ENCODE assay signal across 11 cellular contexts in genomic region chr3:49602877-49603411, GRCh38. TPM values are rescaled to one million over a fixed set of nuclear protein-coding genes. Genes with fewer than 3 reads are reported as not detected.
DNase-seq lines count a peak whose midpoint lies in the region; ATAC-seq and TF ChIP-seq lines count a peak whose summit lies in the region.
"Had no signal": no experiment of that assay in that cellular context is flagged by ENCODE, and none has a peak within 500 bp of the region (broad histone marks: within the 10 kb centered on the region; RNA-seq: fewer than 3 reads in every experiment).

No MANE protein-coding gene starts in this region.

- H3K4me3 ChIP-seq in colonic mucosa (no peak overlapping the region), heart left ventricle (no peak overlapping the region), gastrocnemius medialis (no peak overlapping the region)
- H3K4me3 ChIP-seq: hepatocyte, spleen had no signal

- H3K4me3 Mint-ChIP-seq in CD4-positive, alpha-beta T cell = no peak overlapping the region

- CTCF ChIA-PET in CD4-positive, alpha-beta T cell (lab: Charles Lee) = interaction anchor here (1.3 kb wide), 1 partner anchor 63 kb away, joined by 7 read pairs; no protein-coding TSS in a partner anchor

- no peaks in the 10 kb centered on the region for H3K9me3 ChIP-seq in CD4-positive, alpha-beta T cell (ENCODE audit: control insufficient read depth, low read length)
- H3K9me3 ChIP-seq in colonic mucosa (no peaks in the 10 kb centered on the region), heart left ventricle (no peaks in the 10 kb centered on the region), gastrocnemius medialis (no peaks in the 10 kb centered on the region)
- H3K9me3 ChIP-seq: spleen had no signal

- peak; percentile 96 for ATAC-seq in CD4-positive, alpha-beta T cell (ENCODE audit: poor library complexity)
- ATAC-seq in heart left ventricle (no peak), gastrocnemius medialis (no peak)

- 82 to 93% (median 91%) methylated on average over 4 to 5 of the region's 5 CpGs for WGBS in heart left ventricle, 4 donors

- peak overlapping the region; percentile 55 for H3K27ac Mint-ChIP-seq in CD4-positive, alpha-beta T cell

- DNase-seq in CD4-positive, alpha-beta T cell = peak; percentile 33 to 63 (median 52)
- peak; percentile 31 for DNase-seq in activated CD4-positive, CD25-positive, alpha-beta regulatory T cell treated with anti-CD3 and anti-CD28 coated beads, Interleukin-2, amount 50 U/mL, for 16 hours (ENCODE audit: low read depth, low spot score)
- peak; percentile 8 for DNase-seq in activated naive CD8-positive, alpha-beta T cell treated with anti-CD3 and anti-CD28 coated beads, Interleukin-2, amount 50 U/mL, for 16 hours (ENCODE audit: low read depth, low spot score)
- DNase-seq in stimulated activated CD4-positive, alpha-beta T cell treated with anti-CD3 and anti-CD28 coated beads, Interleukin-12 subunit alpha, Interleukin-12 subunit beta, amount 100 ng/mL, for 4 hours = peak; percentile 42
- no peak for DNase-seq in cardiac septum (ENCODE audit: low spot score)
- DNase-seq in colonic mucosa = no peak
- no peak for DNase-seq in heart left ventricle
- no peak for DNase-seq in gastrocnemius medialis
- DNase-seq: spleen had no signal

- POLR2A ChIA-PET in CD4-positive, alpha-beta T cell (lab: Charles Lee) = interaction anchor here (0.6 to 0.9 kb wide), 2 partner anchors 87 to 1641 kb away, joined by 3 read pairs; partner anchors contain the start of genes MST1 and RNF123

- H3K27ac ChIP-seq in CD4-positive, alpha-beta T cell (ENCODE audit: low read depth, low read length) = no peak overlapping the region
- H3K27ac ChIP-seq in colonic mucosa = no peak overlapping the region
- peak overlapping the region in 1 of 12 donors; percentile 24 for H3K27ac ChIP-seq in heart left ventricle
- no peak overlapping the region for H3K27ac ChIP-seq in gastrocnemius medialis
- H3K27ac ChIP-seq: hepatocyte, KMS-11 had no signal

- H3K4me1 Mint-ChIP-seq in CD4-positive, alpha-beta T cell (ENCODE audit: low read depth) = peaks cover 19% of the 10 kb centered on the region

- TF ChIP-seq POLR2A in heart left ventricle (IDR thresholded peaks at IDR 0.05) (no peak), gastrocnemius medialis (IDR thresholded peaks at IDR 0.05) (no peak)

- H3K4me1 ChIP-seq in colonic mucosa (no peaks in the 10 kb centered on the region), heart left ventricle (peaks cover 0 to 10% (median 2%) of the 10 kb centered on the region in 12 donors), gastrocnemius medialis (no peaks in the 10 kb centered on the region)

- no peak overlapping the region for H3K9ac ChIP-seq in colonic mucosa (ENCODE audit: low read depth in 2 of 2, low read length in 2 of 2)
- H3K9ac ChIP-seq: KMS-11 had no signal

- in situ Hi-C loops in gastrocnemius medialis (cut with MboI; ENCODE audit: low sequenced_read_pairs in 4 of 4) = no loop called here

- no peaks in the 10 kb centered on the region for H3K36me3 ChIP-seq in colonic mucosa
- no peaks in the 10 kb centered on the region for H3K36me3 ChIP-seq in heart left ventricle
- H3K36me3 ChIP-seq in gastrocnemius medialis = no peaks in the 10 kb centered on the region
- H3K36me3 ChIP-seq: spleen had no signal

- H3K27me3 ChIP-seq in CD4-positive, alpha-beta T cell (ENCODE audit: control insufficient read depth, insufficient read depth, low read length) = no peaks in the 10 kb centered on the region
- no peaks in the 10 kb centered on the region for H3K27me3 ChIP-seq in colonic mucosa
- no peaks in the 10 kb centered on the region for H3K27me3 ChIP-seq in heart left ventricle
- H3K27me3 ChIP-seq in gastrocnemius medialis = no peaks in the 10 kb centered on the region
- H3K27me3 ChIP-seq: hepatocyte, spleen had no signal

- H3K9me3 Mint-ChIP-seq in CD4-positive, alpha-beta T cell = no peaks in the 10 kb centered on the region

- intact Hi-C loops in CD4-positive, alpha-beta T cell (cut with DNase I, micrococcal nuclease) = loop anchor here in 1 of 2 experiments (2.0 kb wide), 1 partner anchor 54 kb away; no protein-coding TSS in a partner anchor
- intact Hi-C loops in cardiac septum (cut with DNase I) (no loop called here), colonic mucosa (cut with DNase I) (no loop called here), heart left ventricle (cut with DNase I) (no loop called here), gastrocnemius medialis (cut with DNase I; ENCODE audit: low total_unique reads) (no loop called here)

- no peaks in the 10 kb centered on the region for H3K27me3 Mint-ChIP-seq in CD4-positive, alpha-beta T cell

- no peak for TF ChIP-seq CTCF in CD4-positive, alpha-beta T cell (IDR thresholded peaks at IDR 0.05)
- TF ChIP-seq CTCF in colonic mucosa (IDR thresholded peaks at IDR 0.05) (no peak), heart left ventricle (IDR thresholded peaks at IDR 0.05) (no peak), gastrocnemius medialis (IDR thresholded peaks at IDR 0.05 in 4 of 5, conservative IDR thresholded peaks at IDR 0.05 in 1 of 5) (no peak)

- no peaks in the 10 kb centered on the region for H3K36me3 Mint-ChIP-seq in CD4-positive, alpha-beta T cell (ENCODE audit: low read depth)

RNA-seq across cellular contexts. Expression of gene BSN, which starts 48.7 kb away (rescaled TPM):
- total RNA-seq in CD4-positive, alpha-beta T cell = under 1 TPM; 0.08 to 0.11 TPM
- total RNA-seq in cardiac septum = 1.00 TPM
- under 1 TPM; 0.17 to 0.21 TPM for total RNA-seq in colonic mucosa
- total RNA-seq in heart left ventricle = 1 to 10 TPM in 5 of 9 donors, under 1 TPM in 4; 0.12 to 1.6 (median 1.0) TPM
- under 1 TPM; 0.19 to 0.42 TPM for polyA plus RNA-seq in heart left ventricle
- under 1 TPM; 0.10 to 0.24 (median 0.21) TPM for total RNA-seq in gastrocnemius medialis

Comparison
In these comparisons a context has a peak if more than half of its experiments do, and no peak if none do; other contexts are left out.
1. DNase-seq: peak in CD4-positive, alpha-beta T cell (10 of 10), activated CD4-positive, CD25-positive, alpha-beta regulatory T cell treated with anti-CD3 and anti-CD28 coated beads, Interleukin-2, amount 50 U/mL, for 16 hours (single experiment), activated naive CD8-positive, alpha-beta T cell treated with anti-CD3 and anti-CD28 coated beads, Interleukin-2, amount 50 U/mL, for 16 hours (single experiment) and stimulated activated CD4-positive, alpha-beta T cell treated with anti-CD3 and anti-CD28 coated beads, Interleukin-12 subunit alpha, Interleukin-12 subunit beta, amount 100 ng/mL, for 4 hours (single experiment); none in cardiac septum (single experiment), colonic mucosa (single experiment), heart left ventricle (0 of 5) and gastrocnemius medialis (0 of 2).